10 cellular contexts compared by ENCODE assay signal in the genomic region with DNA sequence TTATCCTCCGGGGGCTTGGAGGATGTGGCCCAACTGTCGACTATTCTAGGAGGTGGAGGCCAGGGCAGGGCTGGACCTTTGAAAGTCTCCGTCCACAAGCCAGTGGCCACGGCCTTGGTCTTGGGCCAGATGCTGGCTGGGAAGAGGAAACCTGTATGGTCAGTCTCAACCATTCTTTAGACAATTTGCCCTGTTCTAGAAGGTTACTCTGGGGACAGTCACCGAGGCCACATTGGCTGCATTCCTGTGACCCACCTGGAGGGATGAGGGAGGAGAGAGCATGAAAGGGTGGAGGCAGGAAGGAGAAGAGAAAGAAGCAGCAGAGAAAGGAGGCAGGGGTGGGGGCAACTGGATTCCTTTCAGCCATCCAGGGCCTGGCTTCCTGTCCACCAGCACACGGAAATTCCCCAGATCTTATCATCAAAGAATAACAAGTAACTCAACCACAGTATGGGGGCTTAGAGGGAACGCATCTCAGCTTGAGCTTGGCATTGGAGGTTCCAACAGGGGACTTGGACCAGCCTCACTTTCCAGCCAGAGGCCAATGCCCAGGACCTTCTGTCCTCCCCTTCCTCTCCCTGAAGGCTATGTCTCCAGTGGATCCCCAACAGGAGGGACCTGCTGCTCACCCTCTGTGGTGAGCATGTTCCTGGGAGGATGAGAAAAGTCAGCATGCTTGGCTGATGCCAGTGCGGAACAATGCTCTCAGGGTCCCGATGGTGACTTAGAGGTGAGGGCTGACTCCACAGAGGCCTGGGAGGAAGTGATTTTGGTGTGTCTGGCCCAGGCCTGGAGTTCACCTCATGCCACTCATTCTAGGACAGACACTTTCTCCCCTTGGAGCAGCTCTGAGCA. TPM values are rescaled to one million over a fixed set of nuclear protein-coding genes. Genes with fewer than 3 reads are reported as not detected.
DNase-seq lines count a peak whose midpoint lies in the region; ATAC-seq and TF ChIP-seq lines count a peak whose summit lies in the region.
"Had no signal": no experiment of that assay in that cellular context is flagged by ENCODE, and none has a peak within 500 bp of the region (broad histone marks: within the 10 kb centered on the region; RNA-seq: fewer than 3 reads in every experiment).

No MANE protein-coding gene starts in this region.

- no peaks in the 10 kb centered on the region for H3K36me3 ChIP-seq in ACC112 (ENCODE audit: insufficient read depth, low read length)
- peaks cover 31 to 54% of the 10 kb centered on the region in 2 donors for H3K36me3 ChIP-seq in lung (ENCODE audit: control insufficient read depth in 2 of 2, insufficient read depth in 2 of 2, low read length in 2 of 2)

- no peaks in the 10 kb centered on the region for H3K79me2 ChIP-seq in ACC112 (ENCODE audit: control insufficient read depth, insufficient read depth, low read length, unreplicated experiment)

- TF ChIP-seq CTCF in chondrocyte (IDR thresholded peaks at IDR 0.05): no peak
- no peak for TF ChIP-seq CTCF in lung (IDR thresholded peaks at IDR 0.05; ENCODE audit: control extremely low read depth, extremely low read depth)

- H3K27ac ChIP-seq in ACC112 (ENCODE audit: low read depth, low read length) (peak overlapping the region; percentile 62), lung (ENCODE audit: low read depth in 1 of 2, low read length in 1 of 2) (peak overlapping the region; percentile 43 to 61)

- H3K27me3 ChIP-seq in ACC112 (ENCODE audit: insufficient read depth, low read length) (no peaks in the 10 kb centered on the region), lung (ENCODE audit: control insufficient read depth, insufficient read depth) (no peaks in the 10 kb centered on the region)

- peaks cover 18% of the 10 kb centered on the region for H3K4me1 ChIP-seq in ACC112 (ENCODE audit: control insufficient read depth, insufficient read depth, low read length, unreplicated experiment)
- peaks cover 0 to 15% of the 10 kb centered on the region in 2 donors for H3K4me1 ChIP-seq in lung (ENCODE audit: control insufficient read depth in 2 of 2, insufficient read depth in 2 of 2, low read length in 2 of 2)

- DNase-seq in NCI-H69 (lab: John Stamatoyannopoulos, UW) (peak; percentile 9), chondrocyte (ENCODE audit: low spot score) (peak; percentile 44), lung (ENCODE audit: low spot score) (no peak), NAMALWA (ENCODE audit: low spot score) (no peak)
- DNase-seq in stimulated activated naive CD4-positive, alpha-beta T cell (lab: John Stamatoyannopoulos, UW): no peak

- no peak overlapping the region for H2AFZ ChIP-seq in ACC112 (ENCODE audit: low read length, unreplicated experiment)

- 32 to 43% methylated on average over 9 of the region's 9 CpGs for WGBS in lung, 2 donors

- H3K27me3 Mint-ChIP-seq in chondrocyte (ENCODE audit: low read depth): no peaks in the 10 kb centered on the region
- H3K27me3 Mint-ChIP-seq: activated naive CD4-positive, alpha-beta T cell treated with anti-CD3 and anti-CD28 coated beads, Interleukin-2, amount 50 U/mL, for 24 hours; B cell had no signal

- no peaks in the 10 kb centered on the region for H3K9me3 ChIP-seq in lung (ENCODE audit: control insufficient read depth in 2 of 2, insufficient read depth in 1 of 2, low read length in 1 of 2)

- no peaks in the 10 kb centered on the region for H3K9me3 Mint-ChIP-seq in chondrocyte (ENCODE audit: low read depth)
- H3K9me3 Mint-ChIP-seq: activated naive CD4-positive, alpha-beta T cell treated with anti-CD3 and anti-CD28 coated beads, Interleukin-2, amount 50 U/mL, for 24 hours had no signal

- ATAC-seq in lung (ENCODE audit: insufficient read depth, low FRiP score) (no peak), GM19395 (IDR thresholded peaks at IDR 0.05; ENCODE audit: unreplicated experiment) (no peak), GM18520 (IDR thresholded peaks at IDR 0.05; ENCODE audit: unreplicated experiment) (no peak)

- peak overlapping the region; percentile 31; the same call in 1 of the 2 replicates for H3K4me3 ChIP-seq in ACC112 (ENCODE audit: low read depth, low read length)
- no peak overlapping the region for H3K4me3 ChIP-seq in lung

- H3K36me3 Mint-ChIP-seq in chondrocyte (ENCODE audit: low read depth): no peaks in the 10 kb centered on the region
- H3K36me3 Mint-ChIP-seq: activated naive CD4-positive, alpha-beta T cell treated with anti-CD3 and anti-CD28 coated beads, Interleukin-2, amount 50 U/mL, for 24 hours had no signal

- H3K4me1 Mint-ChIP-seq in chondrocyte (ENCODE audit: low read depth): peaks cover 31% of the 10 kb centered on the region
- H3K4me1 Mint-ChIP-seq: B cell had no signal

- H3K4me3 Mint-ChIP-seq in chondrocyte (ENCODE audit: unreplicated experiment): no peak overlapping the region
- H3K4me3 Mint-ChIP-seq: activated naive CD4-positive, alpha-beta T cell treated with anti-CD3 and anti-CD28 coated beads, Interleukin-2, amount 50 U/mL, for 24 hours; B cell had no signal

- H3K27ac Mint-ChIP-seq in chondrocyte (ENCODE audit: unreplicated experiment): peak overlapping the region; percentile 60
- H3K27ac Mint-ChIP-seq: activated naive CD4-positive, alpha-beta T cell treated with anti-CD3 and anti-CD28 coated beads, Interleukin-2, amount 50 U/mL, for 24 hours; B cell had no signal

RNA-seq across cellular contexts. Expression of gene TGM2, which starts 30.4 kb away (rescaled TPM):
- total RNA-seq in chondrocyte (7.1 to 22.3 TPM (median 17.7 TPM) in 3 replicates), lung (100 to 1,000 TPM; 194 to 476 TPM)
- polyA plus RNA-seq in lung: 100 to 1,000 TPM in 1 of 2 donors, 10 to 100 TPM in 1; 85.0 to 457 TPM

Comparison
In these comparisons a context has a peak if more than half of its experiments do, and no peak if none do; other contexts are left out.
1. DNase-seq: peak in NCI-H69 (single experiment) and chondrocyte (single experiment); none in lung (single experiment), stimulated activated naive CD4-positive, alpha-beta T cell (0 of 6) and NAMALWA (single experiment).